22 cellular contexts compared by ENCODE assay signal in genomic region chr7:68309806-68310205, GRCh38.
DNase-seq lines count a peak whose midpoint lies in the region; ATAC-seq, FAIRE-seq and TF ChIP-seq lines count a peak whose summit lies in the region.
"Had no signal": no experiment of that assay in that cellular context is flagged by ENCODE, and none has a peak within 500 bp of the region (broad histone marks: within the 10 kb centered on the region; RNA-seq: fewer than 3 reads in every experiment).

No MANE protein-coding gene starts in this region.

- no peak overlapping the region for H3K4me3 Mint-ChIP-seq in astrocyte (ENCODE audit: unreplicated experiment)
- no peak overlapping the region for H3K4me3 Mint-ChIP-seq in stimulated activated naive CD8-positive, alpha-beta T cell treated with anti-CD3 and anti-CD28 coated beads, Interleukin-15, amount 100 ng/mL, for 72 hours
- H3K4me3 Mint-ChIP-seq: B cell, GM23338 had no signal

- DNase-seq in GM03348 (ENCODE audit: low spot score) (peak; percentile 7), NCI-H2171 (lab: John Stamatoyannopoulos, UW) (peak; percentile 14), astrocyte (ENCODE audit: low read depth) (peak; percentile 32), SHP77 treated with DMSO at 0.1 percent for 48 hours (lab: John Stamatoyannopoulos, UW) (no peak)
- DNase-seq in stimulated activated naive CD8-positive, alpha-beta T cell treated with anti-CD3 and anti-CD28 coated beads, Interleukin-15, amount 100 ng/mL, for 72 hours = no peak
- DNase-seq in activated CD4-positive, alpha-beta T cell treated with anti-CD3 and anti-CD28 coated beads for 4 hours = no peak
- DNase-seq: DMS153, GF-D8, NCI-H1105, NCI-H1694, NCI-H446 treated with DMSO at 0.1 percent for 48 hours, OCI-M1, RPMI8226, SIG-M5, T-helper 1 cell had no signal

- H3K27me3 ChIP-seq in astrocyte (ENCODE audit: insufficient read depth, low read length) = no peaks in the 10 kb centered on the region

- no peaks in the 10 kb centered on the region for H3K36me3 ChIP-seq in astrocyte (ENCODE audit: insufficient read depth, low read length)

- H3K27ac Mint-ChIP-seq in astrocyte (ENCODE audit: unreplicated experiment) = no peak overlapping the region
- H3K27ac Mint-ChIP-seq in stimulated activated naive CD8-positive, alpha-beta T cell treated with anti-CD3 and anti-CD28 coated beads, Interleukin-15, amount 100 ng/mL, for 72 hours = no peak overlapping the region
- H3K27ac Mint-ChIP-seq: B cell, GM23338 had no signal

- H3K9ac ChIP-seq in astrocyte (ENCODE audit: low read length) = no peak overlapping the region

- H3K9me3 ChIP-seq in astrocyte (ENCODE audit: insufficient read depth, low read depth, low read length) = no peaks in the 10 kb centered on the region

- peaks cover 8% of the 10 kb centered on the region for H3K9me3 Mint-ChIP-seq in astrocyte (ENCODE audit: unreplicated experiment)
- H3K9me3 Mint-ChIP-seq in stimulated activated naive CD8-positive, alpha-beta T cell treated with anti-CD3 and anti-CD28 coated beads, Interleukin-15, amount 100 ng/mL, for 72 hours = peaks cover 11 to 25% of the 10 kb centered on the region in 2 donors

- no peaks in the 10 kb centered on the region for H3K79me2 ChIP-seq in astrocyte (ENCODE audit: insufficient read depth, low read length)

- no peaks in the 10 kb centered on the region for H4K20me1 ChIP-seq in astrocyte (ENCODE audit: insufficient read depth, low read length)

- no peaks in the 10 kb centered on the region for H3K27me3 Mint-ChIP-seq in astrocyte (ENCODE audit: low read depth, unreplicated experiment)
- no peaks in the 10 kb centered on the region for H3K27me3 Mint-ChIP-seq in stimulated activated naive CD8-positive, alpha-beta T cell treated with anti-CD3 and anti-CD28 coated beads, Interleukin-15, amount 100 ng/mL, for 72 hours
- H3K27me3 Mint-ChIP-seq: B cell had no signal

- H3K36me3 Mint-ChIP-seq in astrocyte (ENCODE audit: low read depth, unreplicated experiment) = no peaks in the 10 kb centered on the region

- no peak overlapping the region for H3K27ac ChIP-seq in astrocyte (ENCODE audit: low read depth, low read length)

- no peak for TF ChIP-seq CTCF in astrocyte (IDR thresholded peaks at IDR 0.05; ENCODE audit: insufficient read depth, low read depth, low read length)

- H3K4me3 ChIP-seq in astrocyte (ENCODE audit: insufficient read depth, low read depth, low read length) = no peak overlapping the region
- H3K4me3 ChIP-seq: GM12878, GM23338 had no signal

- H3K4me1 Mint-ChIP-seq in astrocyte (ENCODE audit: low read depth, unreplicated experiment) = no peaks in the 10 kb centered on the region
- H3K4me1 Mint-ChIP-seq in stimulated activated naive CD8-positive, alpha-beta T cell treated with anti-CD3 and anti-CD28 coated beads, Interleukin-15, amount 100 ng/mL, for 72 hours = no peaks in the 10 kb centered on the region
- H3K4me1 Mint-ChIP-seq: B cell, GM23338 had no signal

- no peak overlapping the region for H3K4me2 ChIP-seq in astrocyte (ENCODE audit: low read length)
- H3K4me2 ChIP-seq: GM23338 had no signal

- no peak for FAIRE-seq in astrocyte (lab: Jason Lieb, UNC)
- FAIRE-seq: GM12878, GM19239 had no signal

- ATAC-seq in stimulated activated naive CD8-positive, alpha-beta T cell treated with anti-CD3 and anti-CD28 coated beads, Interleukin-15, amount 100 ng/mL, for 72 hours = no peak
- ATAC-seq in HG02588 (IDR thresholded peaks at IDR 0.05; ENCODE audit: unreplicated experiment) = no peak
- ATAC-seq: GM12878, GM23338, HCT116, SK-N-SH treated with all-trans-retinoic acid at 6 μM for 48 hours had no signal

- no peak overlapping the region for H2AFZ ChIP-seq in astrocyte (ENCODE audit: low read depth, low read length)
- H2AFZ ChIP-seq: GM23338 had no signal

- no peaks in the 10 kb centered on the region for H3K4me1 ChIP-seq in astrocyte (ENCODE audit: insufficient read depth, low read length)

Comparison
In these comparisons a context has a peak if more than half of its experiments do, and no peak if none do; other contexts are left out.
1. DNase-seq: peak in GM03348 (single experiment), NCI-H2171 (single experiment) and astrocyte (single experiment); none in stimulated activated naive CD8-positive, alpha-beta T cell treated with anti-CD3 and anti-CD28 coated beads, Interleukin-15, amount 100 ng/mL, for 72 hours (0 of 2), SHP77 treated with DMSO at 0.1 percent for 48 hours (single experiment) and activated CD4-positive, alpha-beta T cell treated with anti-CD3 and anti-CD28 coated beads for 4 hours (0 of 2).